In the genomic region with DNA sequence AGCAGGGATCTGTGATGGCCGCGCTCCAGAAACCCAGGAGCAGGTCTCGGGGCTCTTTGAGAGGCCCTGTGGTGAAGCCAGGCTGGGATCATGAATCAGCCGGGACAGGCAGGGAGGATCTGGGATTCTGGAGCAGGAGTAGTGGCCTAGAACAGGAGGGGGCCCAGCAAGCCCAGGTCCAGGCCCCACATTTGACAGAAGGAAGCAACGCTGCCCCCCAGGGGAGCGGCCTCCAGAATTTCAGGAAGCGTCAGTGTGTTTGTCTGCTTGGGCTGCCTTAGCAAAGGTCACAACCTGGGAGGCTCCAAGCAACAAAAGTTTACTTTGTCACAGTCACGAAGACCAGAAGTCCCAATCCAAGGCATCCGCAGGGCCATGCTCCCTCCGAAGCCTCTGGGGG, we compare ENCODE assay signal across 18 cellular contexts. TPM values are rescaled to one million over a fixed set of nuclear protein-coding genes. Genes with fewer than 3 reads are reported as not detected.
DNase-seq lines count a peak whose midpoint lies in the region; TF ChIP-seq lines count a peak whose summit lies in the region.
"Had no signal": no experiment of that assay in that cellular context is flagged by ENCODE, and none has a peak within 500 bp of the region (broad histone marks: within the 10 kb centered on the region; RNA-seq: fewer than 3 reads in every experiment).

No MANE protein-coding gene starts in this region.

- H3K27ac ChIP-seq in BLaER1 treated with 17β-estradiol and CSF1 and Interleukin-3, amounts not matched to agents 10 nM and 100 nM: peak overlapping the region in 2 of 11 experiments; percentile 20 to 52; a peak in 2 of 22 replicates
- H3K27ac ChIP-seq in endodermal cell (ENCODE audit: low read depth, low read length): no peak overlapping the region
- H3K27ac ChIP-seq in SJCRH30: no peak overlapping the region
- H3K27ac ChIP-seq: GM23248 had no signal

- peaks cover 20 to 44% (median 33%) of the 10 kb centered on the region in 10 experiments for H3K4me1 ChIP-seq in BLaER1 treated with 17β-estradiol and CSF1 and Interleukin-3, amounts not matched to agents 10 nM and 100 nM
- H3K4me1 ChIP-seq in endodermal cell (ENCODE audit: control insufficient read depth, insufficient read depth, low read length) (no peaks in the 10 kb centered on the region), SJCRH30 (no peaks in the 10 kb centered on the region)

- H3K27me3 Mint-ChIP-seq in endodermal cell (ENCODE audit: insufficient read depth) (peaks cover 20% of the 10 kb centered on the region), nephron progenitor cell (ENCODE audit: low read depth, poor library complexity) (peaks cover 20% of the 10 kb centered on the region)

- H3K9ac ChIP-seq in BLaER1 treated with 17β-estradiol and CSF1 and Interleukin-3, amounts not matched to agents 10 nM and 100 nM: 0 out of 22 replicates have a peak overlapping the region, but pooled peaks of 1 of the 11 experiments have one; percentile 10
- H3K9ac ChIP-seq in endodermal cell (ENCODE audit: extremely low read depth, low read length, poor library complexity, severe bottlenecking): no peak overlapping the region
- H3K9ac ChIP-seq: GM23248 had no signal

- TF ChIP-seq CTCF in endodermal cell (conservative IDR thresholded peaks at IDR 0.05) (no peak), nephron progenitor cell (IDR thresholded peaks at IDR 0.05) (no peak), foreskin fibroblast (IDR thresholded peaks at IDR 0.05; ENCODE audit: low read depth, low read length) (no peak)

- H3K9me3 Mint-ChIP-seq in endodermal cell: peaks cover 4% of the 10 kb centered on the region
- H3K9me3 Mint-ChIP-seq in nephron progenitor cell: no peaks in the 10 kb centered on the region
- H3K9me3 Mint-ChIP-seq: CD8-positive, alpha-beta memory T cell had no signal

- no peaks in the 10 kb centered on the region for H4K20me1 ChIP-seq in BLaER1 treated with 17β-estradiol and CSF1 and Interleukin-3, amounts not matched to agents 10 nM and 100 nM

- H3K36me3 ChIP-seq in BLaER1 treated with 17β-estradiol and CSF1 and Interleukin-3, amounts not matched to agents 10 nM and 100 nM: no peaks in the 10 kb centered on the region
- H3K36me3 ChIP-seq in endodermal cell (ENCODE audit: control insufficient read depth, insufficient read depth, low read length) (no peaks in the 10 kb centered on the region), SJCRH30 (no peaks in the 10 kb centered on the region)

- H3K36me3 Mint-ChIP-seq in endodermal cell (ENCODE audit: low read depth) (no peaks in the 10 kb centered on the region), nephron progenitor cell (ENCODE audit: low read depth) (no peaks in the 10 kb centered on the region)
- H3K36me3 Mint-ChIP-seq: CD14-positive monocyte; CD8-positive, alpha-beta memory T cell; IgD-negative memory B cell had no signal

- H3K27ac Mint-ChIP-seq in endodermal cell (no peak overlapping the region), nephron progenitor cell (no peak overlapping the region)
- H3K27ac Mint-ChIP-seq: CD8-positive, alpha-beta memory T cell had no signal

- H3K4me3 ChIP-seq in BLaER1 treated with 17β-estradiol and CSF1 and Interleukin-3, amounts not matched to agents 10 nM and 100 nM: no peak overlapping the region
- no peak overlapping the region for H3K4me3 ChIP-seq in endodermal cell (ENCODE audit: low read length)
- no peak overlapping the region for H3K4me3 ChIP-seq in foreskin fibroblast (ENCODE audit: low read depth in 1 of 2, low read length in 2 of 2)
- no peak overlapping the region for H3K4me3 ChIP-seq in SJCRH30
- H3K4me3 ChIP-seq: GM23248 had no signal

- WGBS in endodermal cell (ENCODE audit: insufficient coverage in 1 of 2, insufficient read length in 1 of 2), 2 experiments: 92 to 93% methylated on average over 9 to 10 of the region's 10 CpGs

- no peaks in the 10 kb centered on the region for H3K4me1 Mint-ChIP-seq in endodermal cell
- peaks cover 23% of the 10 kb centered on the region for H3K4me1 Mint-ChIP-seq in nephron progenitor cell

- 0 out of 22 replicates have a peak, but pooled peaks cover 0 to 5% (median 0%) of the 10 kb centered on the region in 11 experiments for H3K9me3 ChIP-seq in BLaER1 treated with 17β-estradiol and CSF1 and Interleukin-3, amounts not matched to agents 10 nM and 100 nM (replicated peaks in 1 of 11)
- H3K9me3 ChIP-seq in endodermal cell (ENCODE audit: control insufficient read depth, low read length) (no peaks in the 10 kb centered on the region), SJCRH30 (replicated peaks) (no peaks in the 10 kb centered on the region)
- H3K9me3 ChIP-seq: Caco-2 had no signal

- H3K27me3 ChIP-seq in BLaER1 treated with 17β-estradiol and CSF1 and Interleukin-3, amounts not matched to agents 10 nM and 100 nM: no peaks in the 10 kb centered on the region
- H3K27me3 ChIP-seq in endodermal cell (ENCODE audit: control insufficient read depth, insufficient read depth, low read length, poor library complexity, severe bottlenecking) (peaks cover 13% of the 10 kb centered on the region), SJCRH30 (no peaks in the 10 kb centered on the region)

- DNase-seq in endodermal cell: peak; percentile 44
- DNase-seq in nephron progenitor cell: peak; percentile 18
- DNase-seq in foreskin fibroblast: no peak
- no peak for DNase-seq in NCI-H1048 (lab: John Stamatoyannopoulos, UW)
- no peak for DNase-seq in SW480 (ENCODE audit: low spot score)
- no peak for DNase-seq in SJCRH30
- DNase-seq: ACHN; Caco-2; CD8-positive, alpha-beta memory T cell; DND-41; GM23248; H7; KG1 had no signal

- no peak overlapping the region for H3K4me3 Mint-ChIP-seq in endodermal cell
- no peak overlapping the region for H3K4me3 Mint-ChIP-seq in nephron progenitor cell
- H3K4me3 Mint-ChIP-seq: CD14-positive monocyte; CD8-positive, alpha-beta memory T cell had no signal

- peak overlapping the region in 7 of 11 experiments; percentile 48 to 84 (median 72); a peak in 9 of 22 replicates for H3K4me2 ChIP-seq in BLaER1 treated with 17β-estradiol and CSF1 and Interleukin-3, amounts not matched to agents 10 nM and 100 nM

RNA-seq across cellular contexts. Expression of gene CLRN3, which starts 36.8 kb away (rescaled TPM):
- not detected for total RNA-seq in endodermal cell
- not detected for polyA plus RNA-seq in endodermal cell (2013, experiment 1 of 2)
- not detected for polyA plus RNA-seq in endodermal cell (2013, experiment 2 of 2)
- not detected in 2 replicates for total RNA-seq in SJCRH30 (2014; rRNA removed; shearing (Covaris generic))
- total RNA-seq: A172; CD8-positive, alpha-beta memory T cell; GM23248; H7; HT1080 had no signal
- polyA plus RNA-seq: CD8-positive, alpha-beta memory T cell; GM23248; IgD-negative memory B cell had no signal

RNA-seq across cellular contexts. Expression of gene PTPRE, which starts 50.9 kb away (rescaled TPM):
- total RNA-seq in endodermal cell: 1 to 10 TPM in 1 of 2 donors, under 1 TPM in 1; 0.75 to 3.0 TPM
- polyA plus RNA-seq in endodermal cell (2013, experiment 1 of 2): 1.1 TPM
- polyA plus RNA-seq in endodermal cell (2013, experiment 2 of 2): 1.2 TPM
- total RNA-seq in SJCRH30 (2014; rRNA removed; shearing (Covaris generic)): 5.2 and 5.3 TPM in 2 replicates

Comparison
In these comparisons a context has a peak if more than half of its experiments do, and no peak if none do; other contexts are left out.
1. DNase-seq: peak in endodermal cell (single experiment) and nephron progenitor cell (single experiment); none in foreskin fibroblast (0 of 2), NCI-H1048 (single experiment), SW480 (single experiment) and SJCRH30 (0 of 2).